ENCODE assay signal across 21 cellular contexts in genomic region chr19:367561-367960, GRCh38. TPM values are rescaled to one million over a fixed set of nuclear protein-coding genes. Genes with fewer than 3 reads are reported as not detected.
A peak's percentile ranks its signal among the peaks of the same experiment; 100 is the strongest.
DNase-seq lines count a peak whose midpoint lies in the region; ATAC-seq and TF ChIP-seq lines count a peak whose summit lies in the region.
"Had no signal": no experiment of that assay in that cellular context is flagged by ENCODE, and none has a peak within 500 bp of the region (broad histone marks: within the 10 kb centered on the region; RNA-seq: fewer than 3 reads in every experiment).

No MANE protein-coding gene starts in this region.

- H3K4me1 Mint-ChIP-seq in endodermal cell = no peaks in the 10 kb centered on the region
- peaks cover 4% of the 10 kb centered on the region for H3K4me1 Mint-ChIP-seq in osteocyte (ENCODE audit: unreplicated experiment)

- TF ChIP-seq POLR2A in NB4 (IDR thresholded peaks at IDR 0.05; ENCODE audit: extremely low read depth, insufficient read length) = no peak
- no peak for TF ChIP-seq POLR2A in right lobe of liver (IDR thresholded peaks at IDR 0.05)

- no peaks in the 10 kb centered on the region for H3K9me3 Mint-ChIP-seq in endodermal cell
- H3K9me3 Mint-ChIP-seq in osteocyte (ENCODE audit: unreplicated experiment) = no peaks in the 10 kb centered on the region
- H3K9me3 Mint-ChIP-seq: CD4-positive, alpha-beta T cell had no signal

- H3K27me3 Mint-ChIP-seq in endodermal cell (ENCODE audit: insufficient read depth) (peaks cover 14% of the 10 kb centered on the region), osteocyte (ENCODE audit: unreplicated experiment) (peaks cover 43% of the 10 kb centered on the region)

- intact Hi-C loops in right lobe of liver (cut with DNase I) = no loop called here

- H3K27ac Mint-ChIP-seq in endodermal cell (no peak overlapping the region), osteocyte (ENCODE audit: unreplicated experiment) (no peak overlapping the region)
- H3K27ac Mint-ChIP-seq: CD4-positive, alpha-beta T cell had no signal

- H3K36me3 ChIP-seq in RWPE2 (ENCODE audit: low read depth) = no peaks in the 10 kb centered on the region
- H3K36me3 ChIP-seq in endodermal cell (ENCODE audit: control insufficient read depth, insufficient read depth, low read length) = no peaks in the 10 kb centered on the region
- no peaks in the 10 kb centered on the region for H3K36me3 ChIP-seq in right lobe of liver
- H3K36me3 ChIP-seq: BLaER1, SJCRH30 had no signal

- H3K27me3 ChIP-seq in RWPE2 (ENCODE audit: insufficient read depth, poor library complexity, severe bottlenecking) = no peaks in the 10 kb centered on the region
- no peaks in the 10 kb centered on the region for H3K27me3 ChIP-seq in endodermal cell (ENCODE audit: control insufficient read depth, insufficient read depth, low read length, poor library complexity, severe bottlenecking)
- H3K27me3 ChIP-seq in right lobe of liver = no peaks in the 10 kb centered on the region
- H3K27me3 ChIP-seq: BLaER1 had no signal

- no peak for ATAC-seq in RWPE2 (ENCODE audit: low read depth)
- no peak for ATAC-seq in right lobe of liver
- ATAC-seq in HG02610 (IDR thresholded peaks at IDR 0.05; ENCODE audit: unreplicated experiment) = no peak
- ATAC-seq: HepG2, Panc1 had no signal

- H3K4me3 Mint-ChIP-seq in endodermal cell (no peak overlapping the region), osteocyte (ENCODE audit: unreplicated experiment) (no peak overlapping the region)
- H3K4me3 Mint-ChIP-seq: CD4-positive, alpha-beta T cell had no signal

- peak overlapping the region; percentile 16 for H3K4me3 ChIP-seq in NB4 (ENCODE audit: low read depth, low read length)
- no peak overlapping the region for H3K4me3 ChIP-seq in RWPE2 (ENCODE audit: severe bottlenecking)
- H3K4me3 ChIP-seq in endodermal cell (ENCODE audit: low read length) = no peak overlapping the region
- H3K4me3 ChIP-seq in right lobe of liver = no peak overlapping the region
- H3K4me3 ChIP-seq: BLaER1, SJCRH30 had no signal

- H3K4me1 ChIP-seq in RWPE2 (ENCODE audit: insufficient read depth, poor library complexity, severe bottlenecking) (no peaks in the 10 kb centered on the region), endodermal cell (ENCODE audit: control insufficient read depth, insufficient read depth, low read length) (no peaks in the 10 kb centered on the region), right lobe of liver (no peaks in the 10 kb centered on the region)
- H3K4me1 ChIP-seq: BLaER1, SJCRH30 had no signal

- no peak overlapping the region for H3K9ac ChIP-seq in endodermal cell (ENCODE audit: extremely low read depth, low read length, poor library complexity, severe bottlenecking)
- H3K9ac ChIP-seq: BLaER1 had no signal

- TF ChIP-seq CTCF in NB4 (IDR thresholded peaks at IDR 0.05; ENCODE audit: low read depth, low read length) = no peak
- no peak for TF ChIP-seq CTCF in RWPE2 (IDR thresholded peaks at IDR 0.05; ENCODE audit: poor library complexity, severe bottlenecking)
- no peak for TF ChIP-seq CTCF in endodermal cell (conservative IDR thresholded peaks at IDR 0.05)
- TF ChIP-seq CTCF in osteocyte (IDR thresholded peaks at IDR 0.05) = no peak
- no peak for TF ChIP-seq CTCF in right lobe of liver (IDR thresholded peaks at IDR 0.05)

- DNase-seq in NB4 (ENCODE audit: low read depth) = peak; percentile 84
- DNase-seq in RWPE2 (ENCODE audit: low spot score) = peak; percentile 23
- DNase-seq in endodermal cell = peak; percentile 10
- peak; percentile 67 for DNase-seq in osteocyte (ENCODE audit: extremely low spot score, unreplicated experiment)
- no peak for DNase-seq in right lobe of liver
- DNase-seq in NCI-H510A (lab: John Stamatoyannopoulos, UW) = no peak
- DNase-seq: CD4-positive, alpha-beta T cell; COR-L47; DMS79; MM.1S; NCI-H1092 treated with DMSO at 0.1 percent for 48 hours; NCI-H1436 treated with DMSO at 0.1 percent for 48 hours; NCI-H2029 treated with DMSO at 0.1 percent for 48 hours; NCI-H226; NCI-H524; NCI-H82; SJCRH30 had no signal

- H3K27ac ChIP-seq in RWPE2 (ENCODE audit: poor library complexity, severe bottlenecking) (no peak overlapping the region), endodermal cell (ENCODE audit: low read depth, low read length) (no peak overlapping the region), right lobe of liver (no peak overlapping the region)
- H3K27ac ChIP-seq: BLaER1, SJCRH30 had no signal

- H3K9me3 ChIP-seq in RWPE2 (ENCODE audit: severe bottlenecking) (no peaks in the 10 kb centered on the region), endodermal cell (ENCODE audit: control insufficient read depth, low read length) (no peaks in the 10 kb centered on the region), right lobe of liver (no peaks in the 10 kb centered on the region)
- H3K9me3 ChIP-seq: SJCRH30 had no signal

- H3K36me3 Mint-ChIP-seq in endodermal cell (ENCODE audit: low read depth) (no peaks in the 10 kb centered on the region), osteocyte (ENCODE audit: unreplicated experiment) (no peaks in the 10 kb centered on the region)

- 92 to 96% methylated on average over 10 to 14 of the region's 14 CpGs for WGBS in endodermal cell (ENCODE audit: insufficient coverage in 1 of 2, insufficient read length in 1 of 2), 2 experiments
- WGBS in right lobe of liver (ENCODE audit: insufficient coverage, low coverage, low lambda C conversion rate, missing lambda C conversion rate) = 70% methylated on average over 3 of the region's 14 CpGs

RNA-seq across cellular contexts. Expression of gene MIER2, which starts 23.0 kb away (rescaled TPM):
- 10 to 100 TPM; 50.5 to 51.3 TPM for total RNA-seq in endodermal cell
- polyA plus RNA-seq in endodermal cell (2013, experiment 1 of 2) = 42.8 TPM
- polyA plus RNA-seq in endodermal cell (2013, experiment 2 of 2) = 45.0 TPM
- total RNA-seq in osteocyte = 31.6 and 35.9 TPM in 2 replicates
- 1 to 10 TPM; 3.1 to 7.3 (median 4.5) TPM for total RNA-seq in right lobe of liver

RNA-seq across cellular contexts. Expression of gene C2CD4C, which starts 41.4 kb away (rescaled TPM):
- total RNA-seq in endodermal cell (10 to 100 TPM in 1 of 2 donors, 1 to 10 TPM in 1; 5.6 to 25.0 TPM), osteocyte (0.97 and 1.2 TPM in 2 replicates), right lobe of liver (1 to 10 TPM in 1 of 6 experiments, under 1 TPM in 5; 0.12 to 2.0 (median 0.44) TPM)
- polyA plus RNA-seq in endodermal cell (2013, experiment 1 of 2) = 20.2 TPM
- 16.2 TPM for polyA plus RNA-seq in endodermal cell (2013, experiment 2 of 2)
- total RNA-seq: CD4-positive, alpha-beta T cell; HepG2 had no signal
- polyA plus RNA-seq: HepG2 had no signal

Comparison
In these comparisons a context has a peak if more than half of its experiments do, and no peak if none do; other contexts are left out.
1. DNase-seq: peak in NB4 (single experiment), RWPE2 (single experiment), endodermal cell (single experiment) and osteocyte (single experiment); none in right lobe of liver (0 of 3) and NCI-H510A (single experiment).